ENCODE assay signal across 24 cellular contexts in the genomic region with DNA sequence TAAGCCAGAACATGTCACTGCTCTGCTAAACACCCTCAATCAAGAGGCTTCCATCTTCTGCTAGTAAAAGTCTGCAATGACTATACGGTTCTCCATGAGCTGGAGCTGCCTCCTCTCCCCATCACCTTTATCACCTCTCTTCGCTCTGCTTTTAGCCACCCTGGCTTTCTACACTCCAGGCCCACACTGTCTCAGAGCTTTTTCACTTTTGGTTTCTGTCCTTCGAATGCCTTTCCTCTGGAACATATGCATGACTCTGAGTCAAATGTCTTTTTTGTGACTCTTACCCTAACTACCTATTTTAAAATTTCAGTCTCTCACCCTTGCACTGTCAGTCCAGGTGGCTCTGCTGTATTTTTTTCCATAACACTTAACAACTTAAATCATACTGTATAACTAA.
"Had no signal": no experiment of that assay in that cellular context is flagged by ENCODE, and none has a peak within 500 bp of the region (broad histone marks: within the 10 kb centered on the region; RNA-seq: fewer than 3 reads in every experiment).

No MANE protein-coding gene starts in this region.

- H3K27ac ChIP-seq: hepatocyte, lower lobe of right lung, testis, uterus had no signal

- H3K27me3 Mint-ChIP-seq: activated B cell treated with CpG ODN at 0.5 μM for 24 hours; activated CD4-positive, alpha-beta T cell treated with anti-CD3 and anti-CD28 coated beads for 36 hours; activated naive CD8-positive, alpha-beta T cell treated with anti-CD3 and anti-CD28 coated beads for 36 hours; naive B cell had no signal

- H3K4me2 ChIP-seq: hepatocyte had no signal

- H3K4me1 Mint-ChIP-seq: activated B cell treated with CpG ODN at 0.5 μM for 24 hours; activated CD4-positive, alpha-beta T cell treated with anti-CD3 and anti-CD28 coated beads for 36 hours; activated naive CD8-positive, alpha-beta T cell treated with anti-CD3 and anti-CD28 coated beads for 36 hours; immature natural killer cell; naive B cell had no signal

- H3K4me1 ChIP-seq: lower lobe of right lung, testis, uterus had no signal

- H3K36me3 ChIP-seq: lower lobe of right lung, uterus had no signal

- H3K9me3 Mint-ChIP-seq: activated T-helper 2 cell treated with anti-CD3 and anti-CD28 coated beads, Interferon-gamma antibody, Interleukin-2, Interleukin-4, amounts not matched to agents 10 μg/mL and 5 μg/mL and 100 μg/mL, durations not matched to agents 14 hours and 24 hours and 36 hours had no signal

- H3K27me3 ChIP-seq: hepatocyte, testis, uterus had no signal

- DNase-seq: activated B cell treated with CpG ODN at 0.5 μM for 24 hours; activated CD4-positive, alpha-beta T cell treated with anti-CD3 and anti-CD28 coated beads for 36 hours; activated CD4-positive, alpha-beta T cell treated with anti-CD3 and anti-CD28 coated beads, Interleukin-2, amount 50 U/mL, for 4 hours; activated CD8-positive, alpha-beta memory T cell treated with anti-CD3 and anti-CD28 coated beads, Interleukin-2, amount 50 U/mL, for 48 hours; activated naive CD4-positive, alpha-beta T cell; activated naive CD8-positive, alpha-beta T cell treated with anti-CD3 and anti-CD28 coated beads for 36 hours; activated T-cell treated with anti-CD3 and anti-CD28 coated beads, Interleukin-2, amount 50 U/mL, for 4 hours; central memory CD4-positive, alpha-beta T cell; dermis blood vessel endothelial cell; effector CD8-positive, alpha-beta T cell; glutamatergic neuron; immature natural killer cell; lower lobe of right lung; mesendoderm; naive B cell; retina; stimulated activated CD4-positive, alpha-beta T cell treated with anti-CD3 and anti-CD28 coated beads, Interleukin-2, amount 100 ng/mL, for 48 hours; stimulated activated naive CD4-positive, alpha-beta T cell; testis; trophoblast cell; uterus had no signal

- H3K4me3 Mint-ChIP-seq: activated B cell treated with CpG ODN at 0.5 μM for 24 hours; activated CD4-positive, alpha-beta T cell treated with anti-CD3 and anti-CD28 coated beads for 36 hours; activated naive CD8-positive, alpha-beta T cell treated with anti-CD3 and anti-CD28 coated beads for 36 hours; activated T-cell treated with anti-CD3 and anti-CD28 coated beads, Interleukin-2, amount 50 U/mL, for 4 hours; immature natural killer cell; naive B cell had no signal

- H3K36me3 Mint-ChIP-seq: activated naive CD8-positive, alpha-beta T cell treated with anti-CD3 and anti-CD28 coated beads for 36 hours; naive B cell had no signal

- H2AFZ ChIP-seq: hepatocyte had no signal

- H3K79me2 ChIP-seq: hepatocyte had no signal

- H3K27ac Mint-ChIP-seq: activated B cell treated with CpG ODN at 0.5 μM for 24 hours; activated CD4-positive, alpha-beta T cell treated with anti-CD3 and anti-CD28 coated beads for 36 hours; activated naive CD8-positive, alpha-beta T cell treated with anti-CD3 and anti-CD28 coated beads for 36 hours; activated T-helper 2 cell treated with anti-CD3 and anti-CD28 coated beads, Interferon-gamma antibody, Interleukin-2, Interleukin-4, amounts not matched to agents 10 μg/mL and 5 μg/mL and 100 μg/mL, durations not matched to agents 14 hours and 24 hours and 36 hours; immature natural killer cell; naive B cell had no signal

- H3K4me3 ChIP-seq: hepatocyte, lower lobe of right lung, testis, uterus had no signal

- H3K9me3 ChIP-seq: lower lobe of right lung, testis, uterus had no signal

- ATAC-seq: activated CD4-positive, alpha-beta T cell treated with anti-CD3 and anti-CD28 coated beads for 36 hours; activated T-cell treated with anti-CD3 and anti-CD28 coated beads, Interleukin-2, amount 50 U/mL, for 4 hours; left lobe of liver; lower lobe of right lung had no signal
